Comparison of ENCODE assay signal across 21 cellular contexts in the genomic region with DNA sequence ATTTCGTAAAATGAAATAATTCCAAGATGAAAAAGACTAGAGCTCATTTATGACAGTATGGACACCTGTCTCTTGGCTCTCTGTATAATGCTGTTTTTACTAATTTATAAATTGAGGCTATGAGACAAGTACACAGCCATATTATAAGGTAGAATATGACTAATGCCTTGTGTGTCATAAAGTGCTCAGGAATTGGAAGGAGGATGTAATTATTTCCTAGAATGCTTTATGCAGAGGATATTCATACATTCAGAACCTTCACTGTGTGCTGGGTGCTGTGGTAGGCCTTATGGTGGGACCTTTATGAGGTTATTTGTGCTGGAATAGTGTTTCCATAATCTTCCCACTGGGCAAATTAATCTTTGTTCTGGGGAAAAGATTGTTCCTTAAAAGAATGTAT. TPM values are rescaled to one million over a fixed set of nuclear protein-coding genes. Genes with fewer than 3 reads are reported as not detected.
DNase-seq lines count a peak whose midpoint lies in the region; ATAC-seq and TF ChIP-seq lines count a peak whose summit lies in the region.
"Had no signal": no experiment of that assay in that cellular context is flagged by ENCODE, and none has a peak within 500 bp of the region (broad histone marks: within the 10 kb centered on the region; RNA-seq: fewer than 3 reads in every experiment).

No MANE protein-coding gene starts in this region.

- no peak overlapping the region for H2AFZ ChIP-seq in hepatocyte

- H3K4me2 ChIP-seq in hepatocyte, result no peak overlapping the region

- H3K27ac ChIP-seq in RWPE2 (ENCODE audit: poor library complexity, severe bottlenecking), result peak overlapping the region; percentile 38
- no peak overlapping the region for H3K27ac ChIP-seq in hepatocyte
- H3K27ac ChIP-seq: right lobe of liver had no signal

- DNase-seq in activated T-cell treated with anti-CD3 and anti-CD28 coated beads, Interleukin-2, amount 50 U/mL, for 4 hours, result no peak
- no peak for DNase-seq in activated T-cell treated with anti-CD3 and anti-CD28 coated beads, Interleukin-2, amount 50 U/mL, for 1 hour
- DNase-seq in RWPE2 (ENCODE audit: low spot score), result no peak
- DNase-seq in dermis blood vessel endothelial cell, result peak; percentile 44
- no peak for DNase-seq in stimulated activated effector memory CD8-positive, alpha-beta T cell treated with anti-CD3 and anti-CD28 coated beads, Interleukin-12 subunit alpha, Interleukin-12 subunit beta, amount 100 ng/mL, for 72 hours (ENCODE audit: low spot score in 2 of 2)
- DNase-seq in NCI-H82 (lab: John Stamatoyannopoulos, UW), result no peak
- no peak for DNase-seq in hepatocyte (ENCODE audit: low spot score)
- DNase-seq in ureter (ENCODE audit: low spot score), result no peak
- DNase-seq: activated CD4-positive, alpha-beta T cell treated with anti-CD3 and anti-CD28 coated beads, Interleukin-2, amount 10 ng/mL, durations not matched to agents 7 days and 5 days; activated gamma-delta T cell; Calu3; endodermal cell; foreskin melanocyte; GF-D8; mesenchymal stem cell; NCI-H2081; NCI-H748 treated with DMSO at 0.1 percent for 48 hours; right lobe of liver; RPMI8226; stimulated activated CD4-positive, alpha-beta T cell treated with anti-CD3 and anti-CD28 coated beads, Interleukin-2, amount 100 ng/mL, for 48 hours had no signal

- peaks cover 100% of the 10 kb centered on the region for H3K79me2 ChIP-seq in hepatocyte

- TF ChIP-seq CTCF in RWPE2 (IDR thresholded peaks at IDR 0.05; ENCODE audit: poor library complexity, severe bottlenecking) (no peak), hepatocyte (IDR thresholded peaks at IDR 0.05; ENCODE audit: poor library complexity) (no peak)

- H3K4me3 ChIP-seq in RWPE2 (ENCODE audit: severe bottlenecking), result no peak overlapping the region
- H3K4me3 ChIP-seq in hepatocyte, result no peak overlapping the region
- H3K4me3 ChIP-seq: right lobe of liver had no signal

- no peaks in the 10 kb centered on the region for H3K27me3 ChIP-seq in RWPE2 (ENCODE audit: insufficient read depth, poor library complexity, severe bottlenecking)
- no peaks in the 10 kb centered on the region for H3K27me3 ChIP-seq in hepatocyte
- H3K27me3 ChIP-seq: right lobe of liver had no signal

- 100% methylated on average over 1 of the region's 1 CpG for WGBS in hepatocyte (ENCODE audit: low lambda C conversion rate, missing lambda C conversion rate)

- no peaks in the 10 kb centered on the region for H3K9me2 ChIP-seq in hepatocyte (replicated peaks; ENCODE audit: insufficient read depth)

- peaks cover 86% of the 10 kb centered on the region for H4K20me1 ChIP-seq in hepatocyte (ENCODE audit: insufficient read depth, poor library complexity, severe bottlenecking)

- H3K4me1 Mint-ChIP-seq in activated T-cell treated with anti-CD3 and anti-CD28 coated beads, Interleukin-2, amount 50 U/mL, for 4 hours (ENCODE audit: low read depth), result peaks cover 87% of the 10 kb centered on the region
- H3K4me1 Mint-ChIP-seq in stimulated activated effector memory CD8-positive, alpha-beta T cell treated with anti-CD3 and anti-CD28 coated beads, Interleukin-12 subunit alpha, Interleukin-12 subunit beta, amount 100 ng/mL, for 72 hours, result peaks cover 81% of the 10 kb centered on the region

- H3K9me3 ChIP-seq in RWPE2 (ENCODE audit: severe bottlenecking), result no peaks in the 10 kb centered on the region
- H3K9me3 ChIP-seq in hepatocyte (ENCODE audit: low read depth), result no peaks in the 10 kb centered on the region
- H3K9me3 ChIP-seq: right lobe of liver had no signal

- ATAC-seq in activated T-cell treated with anti-CD3 and anti-CD28 coated beads, Interleukin-2, amount 50 U/mL, for 4 hours, result peak; percentile 73 to 76
- peak; percentile 69 for ATAC-seq in RWPE2 (ENCODE audit: low read depth)
- peak; percentile 88 for ATAC-seq in stimulated activated effector memory CD8-positive, alpha-beta T cell treated with anti-CD3 and anti-CD28 coated beads, Interleukin-12 subunit alpha, Interleukin-12 subunit beta, amount 100 ng/mL, for 72 hours

- no peaks in the 10 kb centered on the region for H3K27me3 Mint-ChIP-seq in activated T-cell treated with anti-CD3 and anti-CD28 coated beads, Interleukin-2, amount 50 U/mL, for 4 hours (ENCODE audit: low read depth)
- H3K27me3 Mint-ChIP-seq: activated CD4-positive, alpha-beta T cell treated with anti-CD3 and anti-CD28 coated beads, Interleukin-2, amount 10 ng/mL, durations not matched to agents 7 days and 5 days had no signal

- H3K36me3 Mint-ChIP-seq in activated T-cell treated with anti-CD3 and anti-CD28 coated beads, Interleukin-2, amount 50 U/mL, for 4 hours (ENCODE audit: insufficient read depth), result peaks cover 13% of the 10 kb centered on the region
- H3K36me3 Mint-ChIP-seq in stimulated activated effector memory CD8-positive, alpha-beta T cell treated with anti-CD3 and anti-CD28 coated beads, Interleukin-12 subunit alpha, Interleukin-12 subunit beta, amount 100 ng/mL, for 72 hours, result peaks cover 16% of the 10 kb centered on the region

- H3K36me3 ChIP-seq in RWPE2 (ENCODE audit: low read depth) (peaks cover 9% of the 10 kb centered on the region; the same call in 1 of the 2 replicates), hepatocyte (replicated peaks; ENCODE audit: insufficient read depth, low read depth) (no peaks in the 10 kb centered on the region)
- H3K36me3 ChIP-seq: right lobe of liver had no signal

- H3K4me3 Mint-ChIP-seq in activated T-cell treated with anti-CD3 and anti-CD28 coated beads, Interleukin-2, amount 50 U/mL, for 4 hours, result peak overlapping the region; percentile 62
- H3K4me3 Mint-ChIP-seq in stimulated activated effector memory CD8-positive, alpha-beta T cell treated with anti-CD3 and anti-CD28 coated beads, Interleukin-12 subunit alpha, Interleukin-12 subunit beta, amount 100 ng/mL, for 72 hours, result peak overlapping the region; percentile 29
- H3K4me3 Mint-ChIP-seq: endodermal cell had no signal

- peaks cover 4% of the 10 kb centered on the region for H3K9me3 Mint-ChIP-seq in activated T-cell treated with anti-CD3 and anti-CD28 coated beads, Interleukin-2, amount 50 U/mL, for 4 hours
- H3K9me3 Mint-ChIP-seq in stimulated activated effector memory CD8-positive, alpha-beta T cell treated with anti-CD3 and anti-CD28 coated beads, Interleukin-12 subunit alpha, Interleukin-12 subunit beta, amount 100 ng/mL, for 72 hours, result peaks cover 2% of the 10 kb centered on the region
- H3K9me3 Mint-ChIP-seq: endodermal cell; T-helper 1 cell treated with Interleukin-12 subunit alpha and Interleukin-12 subunit beta and Interleukin-4 antibody, amounts not matched to agents 30 μg/mL and 1 μg/mL, for 36 hours had no signal

- H3K4me1 ChIP-seq in RWPE2 (ENCODE audit: insufficient read depth, poor library complexity, severe bottlenecking), result peaks cover 41% of the 10 kb centered on the region
- H3K4me1 ChIP-seq in hepatocyte (ENCODE audit: insufficient read depth), result no peaks in the 10 kb centered on the region

- peak overlapping the region; percentile 54 for H3K27ac Mint-ChIP-seq in stimulated activated effector memory CD8-positive, alpha-beta T cell treated with anti-CD3 and anti-CD28 coated beads, Interleukin-12 subunit alpha, Interleukin-12 subunit beta, amount 100 ng/mL, for 72 hours

RNA-seq across cellular contexts. Expression of a gene that starts 13.3 kb away (rescaled TPM):
- total RNA-seq in activated T-cell treated with anti-CD3 and anti-CD28 coated beads, Interleukin-2, amount 50 U/mL, for 4 hours, result 10 to 100 TPM; 26.4 to 30.8 (median 28.3) TPM
- total RNA-seq in dermis blood vessel endothelial cell (33.4 and 49.0 TPM in 2 replicates), hepatocyte (43.7 and 64.2 TPM in 2 replicates), ureter (73.3 TPM)
- 6.9 and 10.0 TPM in 2 replicates for polyA plus RNA-seq in hepatocyte
